ENCODE assay signal across 8 cellular contexts in genomic region chr1:150579955-150580642, GRCh38. TPM values are rescaled to one million over a fixed set of nuclear protein-coding genes. Genes with fewer than 3 reads are reported as not detected.
DNase-seq lines count a peak whose midpoint lies in the region; ATAC-seq and TF ChIP-seq lines count a peak whose summit lies in the region.

No MANE protein-coding gene starts in this region.

- H3K9ac ChIP-seq in iPS-20b (ENCODE audit: low read depth, low read length), result peak overlapping the region; percentile 99

- H3K27me3 ChIP-seq in iPS-20b (ENCODE audit: insufficient read depth, low read length), result no peaks in the 10 kb centered on the region
- H3K27me3 ChIP-seq in testis, result no peaks in the 10 kb centered on the region

- intact Hi-C loops in testis (cut with DNase I; ENCODE audit: low total_unique reads), result no loop called here

- peak overlapping the region; percentile 88 for H3K4me3 ChIP-seq in iPS-20b (ENCODE audit: low read length)
- peak overlapping the region; percentile 92 to 100 for H3K4me3 ChIP-seq in testis

- TF ChIP-seq CTCF in testis (IDR thresholded peaks at IDR 0.05), result peak in 1 of 3 experiments; percentile 1

- H3K27ac ChIP-seq in iPS-20b (ENCODE audit: low read length) (peak overlapping the region; percentile 85), testis (peak overlapping the region; percentile 100)

- H3K9me3 ChIP-seq in iPS-20b (ENCODE audit: insufficient read depth, low read depth, low read length), result no peaks in the 10 kb centered on the region; the same call in 1 of the 2 replicates
- no peaks in the 10 kb centered on the region for H3K9me3 ChIP-seq in testis

- peak overlapping the region; percentile 78 for H3K4me3 Mint-ChIP-seq in T-helper 2 cell treated with Interferon-gamma antibody and Interleukin-4, amounts not matched to agents 5 μg/mL and 100 μg/mL, for 36 hours

- DNase-seq in T-helper 2 cell treated with Interferon-gamma antibody and Interleukin-4, amounts not matched to agents 5 μg/mL and 100 μg/mL, for 36 hours (ENCODE audit: low spot score), result no peak
- DNase-seq in T-helper 2 cell, result no peak
- DNase-seq in activated naive CD4-positive, alpha-beta T cell treated with anti-CD3 and anti-CD28 coated beads, Interleukin-2, amount 50 U/mL, for 72 hours (ENCODE audit: low spot score in 2 of 2), result no peak
- no peak for DNase-seq in testis
- no peak for DNase-seq in cerebellar cortex (ENCODE audit: low spot score)
- no peak for DNase-seq in NCI-H2081 (lab: John Stamatoyannopoulos, UW)

- peak; percentile 0 to 3 for ATAC-seq in activated naive CD4-positive, alpha-beta T cell treated with anti-CD3 and anti-CD28 coated beads, Interleukin-2, amount 50 U/mL, for 72 hours
- no peak for ATAC-seq in GM21390 (IDR thresholded peaks at IDR 0.05; ENCODE audit: unreplicated experiment)

- TF ChIP-seq POLR2A in testis (IDR thresholded peaks at IDR 0.05), result no peak

- H3K4me1 Mint-ChIP-seq in T-helper 2 cell treated with Interferon-gamma antibody and Interleukin-4, amounts not matched to agents 5 μg/mL and 100 μg/mL, for 36 hours (ENCODE audit: low read depth), result peaks cover 25% of the 10 kb centered on the region

- WGBS in testis, 2 donors, result 55 to 63% methylated on average over 14 to 15 of the region's 15 CpGs

- peaks cover 45% of the 10 kb centered on the region for H3K36me3 Mint-ChIP-seq in T-helper 2 cell treated with Interferon-gamma antibody and Interleukin-4, amounts not matched to agents 5 μg/mL and 100 μg/mL, for 36 hours (ENCODE audit: low read depth)
- H3K36me3 Mint-ChIP-seq in activated naive CD4-positive, alpha-beta T cell treated with anti-CD3 and anti-CD28 coated beads, Interleukin-2, amount 50 U/mL, for 72 hours, result peaks cover 41 to 52% of the 10 kb centered on the region in 2 donors

- peaks cover 39% of the 10 kb centered on the region for H3K36me3 ChIP-seq in iPS-20b (ENCODE audit: insufficient read depth, low read depth, low read length)
- no peaks in the 10 kb centered on the region for H3K36me3 ChIP-seq in testis (ENCODE audit: low read depth, missing control alignments)

- peak overlapping the region; percentile 90 for H3K27ac Mint-ChIP-seq in T-helper 2 cell treated with Interferon-gamma antibody and Interleukin-4, amounts not matched to agents 5 μg/mL and 100 μg/mL, for 36 hours
- peak overlapping the region; percentile 83 to 99 for H3K27ac Mint-ChIP-seq in activated naive CD4-positive, alpha-beta T cell treated with anti-CD3 and anti-CD28 coated beads, Interleukin-2, amount 50 U/mL, for 72 hours

- peaks cover 2% of the 10 kb centered on the region for H3K27me3 Mint-ChIP-seq in T-helper 2 cell treated with Interferon-gamma antibody and Interleukin-4, amounts not matched to agents 5 μg/mL and 100 μg/mL, for 36 hours (ENCODE audit: low read depth)

- no peaks in the 10 kb centered on the region for H3K9me3 Mint-ChIP-seq in T-helper 2 cell treated with Interferon-gamma antibody and Interleukin-4, amounts not matched to agents 5 μg/mL and 100 μg/mL, for 36 hours
- peaks cover 0 to 4% of the 10 kb centered on the region in 2 donors for H3K9me3 Mint-ChIP-seq in activated naive CD4-positive, alpha-beta T cell treated with anti-CD3 and anti-CD28 coated beads, Interleukin-2, amount 50 U/mL, for 72 hours

- H3K4me1 ChIP-seq in iPS-20b (ENCODE audit: insufficient read depth, low read length) (peaks cover 17% of the 10 kb centered on the region; the same call in 1 of the 2 replicates), testis (peaks cover 18% of the 10 kb centered on the region)

RNA-seq across cellular contexts. Expression of gene MCL1, which starts 0.7 kb away (rescaled TPM):
- total RNA-seq in activated naive CD4-positive, alpha-beta T cell treated with anti-CD3 and anti-CD28 coated beads, Interleukin-2, amount 50 U/mL, for 72 hours, result 100 to 1,000 TPM; 277 to 307 TPM
- 100 to 1,000 TPM in 1 of 2 donors, 10 to 100 TPM in 1; 94.1 to 111 TPM for total RNA-seq in testis
- polyA plus RNA-seq in testis (ENCODE audit: insufficient read depth, low read depth, low replicate concordance), result 112 TPM

RNA-seq across cellular contexts. Expression of gene ADAMTSL4, which starts 30.9 kb away (rescaled TPM):
- total RNA-seq in activated naive CD4-positive, alpha-beta T cell treated with anti-CD3 and anti-CD28 coated beads, Interleukin-2, amount 50 U/mL, for 72 hours, result 1 to 10 TPM in 1 of 2 donors, under 1 TPM in 1; 0.96 to 2.9 TPM
- 1 to 10 TPM; 8.9 to 10.0 TPM for total RNA-seq in testis
- polyA plus RNA-seq in testis (ENCODE audit: insufficient read depth, low read depth, low replicate concordance), result 14.2 TPM

RNA-seq across cellular contexts. Expression of gene ENSA, which starts 49.3 kb away (rescaled TPM):
- 100 to 1,000 TPM; 133 to 183 TPM for total RNA-seq in activated naive CD4-positive, alpha-beta T cell treated with anti-CD3 and anti-CD28 coated beads, Interleukin-2, amount 50 U/mL, for 72 hours
- 10 to 100 TPM; 76.5 to 84.5 TPM for total RNA-seq in testis
- 104 TPM for polyA plus RNA-seq in testis (ENCODE audit: insufficient read depth, low read depth, low replicate concordance)
